24 cellular contexts compared by ENCODE assay signal in genomic region chr10:104031631-104032030, GRCh38. TPM values are rescaled to one million over a fixed set of nuclear protein-coding genes. Genes with fewer than 3 reads are reported as not detected.
"Had no signal": no experiment of that assay in that cellular context is flagged by ENCODE, and none has a peak within 500 bp of the region (broad histone marks: within the 10 kb centered on the region; RNA-seq: fewer than 3 reads in every experiment).

No MANE protein-coding gene starts in this region.

- H3K27me3 Mint-ChIP-seq: dendritic cell treated with granulocyte-macrophage colony-stimulating factor and Interleukin-4, amounts not matched to agents 40 ng/mL and 50 ng/mL, for 4 days; naive thymus-derived CD4-positive, alpha-beta T cell; stimulated activated naive B cell treated with anti-CD40 and anti-IgM and Interleukin-4, amounts not matched to agents 10 μg/mL and 1 μg/mL and 100 μg/mL, for 72 hours; T-cell; type B pancreatic cell had no signal

- H3K4me1 ChIP-seq: body of pancreas, testis had no signal

- H3K9me3 Mint-ChIP-seq: activated T-cell treated with anti-CD3 and anti-CD28 coated beads, Interleukin-2, amount 50 U/mL, for 4 hours; dendritic cell treated with granulocyte-macrophage colony-stimulating factor and Interleukin-4, amounts not matched to agents 40 ng/mL and 50 ng/mL, for 4 days; naive thymus-derived CD4-positive, alpha-beta T cell; stimulated activated naive B cell treated with anti-CD40 and anti-IgM and Interleukin-4, amounts not matched to agents 10 μg/mL and 1 μg/mL and 100 μg/mL, for 72 hours; T-cell; type B pancreatic cell had no signal

- H3K4me1 Mint-ChIP-seq: stimulated activated naive B cell treated with anti-CD40 and anti-IgM and Interleukin-4, amounts not matched to agents 10 μg/mL and 1 μg/mL and 100 μg/mL, for 72 hours had no signal

- H3K27ac ChIP-seq: body of pancreas, hepatocyte, testis had no signal

- H3K4me3 ChIP-seq: body of pancreas, hepatocyte, left lung, testis had no signal

- H3K9me3 ChIP-seq: body of pancreas, left lung, testis had no signal

- DNase-seq: activated CD4-positive, alpha-beta T cell treated with anti-CD3 and anti-CD28 coated beads for 1 hour; activated CD8-positive, alpha-beta memory T cell treated with anti-CD3 and anti-CD28 coated beads, Interleukin-2, amount 50 U/mL, for 48 hours; activated naive CD4-positive, alpha-beta T cell treated with Interleukin-2 at 50 U/mL for 16 hours; activated T-cell treated with anti-CD3 and anti-CD28 coated beads, Interleukin-2, amount 50 U/mL, for 4 hours; body of pancreas; effector CD8-positive, alpha-beta T cell; foreskin melanocyte; glutamatergic neuron; kidney glomerular epithelial cell; left lung; naive thymus-derived CD4-positive, alpha-beta T cell; small intestine; stimulated activated CD4-positive, alpha-beta T cell treated with anti-CD3 and anti-CD28 coated beads, Interleukin-15, amount 100 ng/mL, for 24 hours; stimulated activated naive B cell treated with anti-CD40 and anti-IgM and Interleukin-4, amounts not matched to agents 10 μg/mL and 1 μg/mL and 100 μg/mL, for 72 hours; T-cell; T-helper 9 cell; testis had no signal

- H3K27ac Mint-ChIP-seq: dendritic cell treated with granulocyte-macrophage colony-stimulating factor and Interleukin-4, amounts not matched to agents 40 ng/mL and 50 ng/mL, for 4 days; stimulated activated naive B cell treated with anti-CD40 and anti-IgM and Interleukin-4, amounts not matched to agents 10 μg/mL and 1 μg/mL and 100 μg/mL, for 72 hours; T-cell; type B pancreatic cell had no signal

- ATAC-seq: activated T-cell treated with anti-CD3 and anti-CD28 coated beads, Interleukin-2, amount 50 U/mL, for 4 hours; body of pancreas; esophagus mucosa; left lung; naive thymus-derived CD4-positive, alpha-beta T cell; sciatic nerve; stimulated activated naive B cell treated with anti-CD40 and anti-IgM and Interleukin-4, amounts not matched to agents 10 μg/mL and 1 μg/mL and 100 μg/mL, for 72 hours; T-cell had no signal

- H3K27me3 ChIP-seq: body of pancreas, hepatocyte, left lung, testis had no signal

- H3K4me3 Mint-ChIP-seq: activated T-cell treated with anti-CD3 and anti-CD28 coated beads, Interleukin-2, amount 50 U/mL, for 4 hours; dendritic cell treated with granulocyte-macrophage colony-stimulating factor and Interleukin-4, amounts not matched to agents 40 ng/mL and 50 ng/mL, for 4 days; naive thymus-derived CD4-positive, alpha-beta T cell; neural crest cell; stimulated activated naive B cell treated with anti-CD40 and anti-IgM and Interleukin-4, amounts not matched to agents 10 μg/mL and 1 μg/mL and 100 μg/mL, for 72 hours; T-cell; type B pancreatic cell had no signal

RNA-seq across cellular contexts. Expression of gene COL17A1, which starts 54.0 kb away (rescaled TPM):
- total RNA-seq: activated CD8-positive, alpha-beta memory T cell treated with anti-CD3 and anti-CD28 coated beads for 36 hours; naive thymus-derived CD4-positive, alpha-beta T cell; neural crest cell had no signal
